1 cellular context compared by ENCODE assay signal in genomic region chr1:9097947-9098705, GRCh38.
TF ChIP-seq lines count a peak whose summit lies in the region.

No MANE protein-coding gene starts in this region.

TF ChIP-seq in K562, 482 proteins besides CTCF, POLR2A, EP300 and RAD21 (continued from another document):
- TF ChIP-seq ZNF318 (IDR thresholded peaks at IDR 0.05; ENCODE audit: borderline replicate concordance in 1 of 2, low read depth in 1 of 2) (no peak), CTBP1 (IDR thresholded peaks at IDR 0.05; ENCODE audit: borderline replicate concordance) (no peak), GTF2F1 (IDR thresholded peaks at IDR 0.05; ENCODE audit: low read depth, low read length) (no peak), CLOCK (CRISPR knock-in tag; IDR thresholded peaks at IDR 0.05; ENCODE audit: borderline replicate concordance) (no peak), HMG20A (CRISPR knock-in tag; conservative IDR thresholded peaks at IDR 0.05) (no peak), GABPB2 (CRISPR knock-in tag; conservative IDR thresholded peaks at IDR 0.05) (no peak), RBM34 (IDR thresholded peaks at IDR 0.05; ENCODE audit: borderline replicate concordance, insufficient read depth, low read length) (no peak), STAT5A (IDR thresholded peaks at IDR 0.05; ENCODE audit: borderline replicate concordance, low read length) (no peak)
